ENCODE assay signal across 1 cellular context in the genomic region with DNA sequence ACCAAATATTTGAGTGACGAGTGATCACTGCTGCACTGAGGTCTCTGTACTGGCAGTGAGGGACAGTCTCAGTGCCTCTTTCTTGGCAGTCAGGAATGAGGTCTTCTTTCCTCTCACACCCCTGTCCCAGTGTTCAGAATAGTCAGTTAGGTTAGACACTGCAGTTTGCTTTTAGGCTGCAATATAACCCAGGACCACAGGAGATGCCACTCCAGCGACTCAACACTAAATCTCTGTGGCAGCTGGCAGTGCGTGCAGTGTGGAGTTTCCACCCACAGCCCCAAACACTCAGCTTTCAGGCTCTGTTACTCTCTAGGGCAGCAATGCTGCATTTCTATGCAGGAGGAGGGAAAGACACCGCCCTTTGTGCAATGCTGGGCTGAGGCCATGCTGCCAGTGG.
TF ChIP-seq lines count a peak whose summit lies in the region.

No MANE protein-coding gene starts in this region.

TF ChIP-seq in IMR-90, 13 proteins besides CTCF, POLR2A, EP300 and RAD21:
- no peak for TF ChIP-seq RFX5 (IDR thresholded peaks at IDR 0.05; ENCODE audit: low read depth, low read length)
- TF ChIP-seq MAFK (IDR thresholded peaks at IDR 0.05; ENCODE audit: low read depth, low read length): no peak
- TF ChIP-seq RCOR1 (IDR thresholded peaks at IDR 0.05; ENCODE audit: insufficient replicate concordance, low read length): no peak
- TF ChIP-seq BHLHE40 (IDR thresholded peaks at IDR 0.05; ENCODE audit: low read depth, low read length): no peak
- no peak for TF ChIP-seq MAZ (IDR thresholded peaks at IDR 0.05; ENCODE audit: borderline replicate concordance, low read depth, low read length)
- no peak for TF ChIP-seq SMC3 (IDR thresholded peaks at IDR 0.05; ENCODE audit: low read depth, low read length)
- TF ChIP-seq, protein P1, sequence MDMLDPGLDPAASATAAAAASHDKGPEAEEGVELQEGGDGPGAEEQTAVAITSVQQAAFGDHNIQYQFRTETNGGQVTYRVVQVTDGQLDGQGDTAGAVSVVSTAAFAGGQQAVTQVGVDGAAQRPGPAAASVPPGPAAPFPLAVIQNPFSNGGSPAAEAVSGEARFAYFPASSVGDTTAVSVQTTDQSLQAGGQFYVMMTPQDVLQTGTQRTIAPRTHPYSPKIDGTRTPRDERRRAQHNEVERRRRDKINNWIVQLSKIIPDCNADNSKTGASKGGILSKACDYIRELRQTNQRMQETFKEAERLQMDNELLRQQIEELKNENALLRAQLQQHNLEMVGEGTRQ (IDR thresholded peaks at IDR 0.05; ENCODE audit: low read depth, low read length): no peak
- TF ChIP-seq FOS (IDR thresholded peaks at IDR 0.05; ENCODE audit: low read depth, low read length): no peak
- no peak for TF ChIP-seq NFE2L2 (IDR thresholded peaks at IDR 0.05; ENCODE audit: low read depth, low read length)
- TF ChIP-seq, protein P2, sequence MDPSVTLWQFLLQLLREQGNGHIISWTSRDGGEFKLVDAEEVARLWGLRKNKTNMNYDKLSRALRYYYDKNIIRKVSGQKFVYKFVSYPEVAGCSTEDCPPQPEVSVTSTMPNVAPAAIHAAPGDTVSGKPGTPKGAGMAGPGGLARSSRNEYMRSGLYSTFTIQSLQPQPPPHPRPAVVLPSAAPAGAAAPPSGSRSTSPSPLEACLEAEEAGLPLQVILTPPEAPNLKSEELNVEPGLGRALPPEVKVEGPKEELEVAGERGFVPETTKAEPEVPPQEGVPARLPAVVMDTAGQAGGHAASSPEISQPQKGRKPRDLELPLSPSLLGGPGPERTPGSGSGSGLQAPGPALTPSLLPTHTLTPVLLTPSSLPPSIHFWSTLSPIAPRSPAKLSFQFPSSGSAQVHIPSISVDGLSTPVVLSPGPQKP (IDR thresholded peaks at IDR 0.05; ENCODE audit: borderline replicate concordance, low read depth, low read length): no peak
- no peak for TF ChIP-seq CHD1 (IDR thresholded peaks at IDR 0.05; ENCODE audit: low read depth, low read length)
- TF ChIP-seq CEBPB (IDR thresholded peaks at IDR 0.05; ENCODE audit: low read depth, low read length): no peak
- no peak for TF ChIP-seq MXI1 (IDR thresholded peaks at IDR 0.05; ENCODE audit: borderline replicate concordance, low read depth, low read length)
